In genomic region chr10:72260215-72260587, GRCh38 we compare ENCODE assay signal across 1 cellular context.
TF ChIP-seq lines count a peak whose summit lies in the region.

No MANE protein-coding gene starts in this region.

TF ChIP-seq in K562, 482 proteins besides CTCF, POLR2A, EP300 and RAD21 (continued from another document and continues in another):
- no peak for TF ChIP-seq HMGXB4 (CRISPR knock-in tag; IDR thresholded peaks at IDR 0.05)
- no peak for TF ChIP-seq JUND (IDR thresholded peaks at IDR 0.05; ENCODE audit: borderline replicate concordance, low read depth, low read length)
- no peak for TF ChIP-seq JUND (tag; IDR thresholded peaks at IDR 0.05; ENCODE audit: borderline replicate concordance, low read depth, low read length)
- no peak for TF ChIP-seq EGR1 (conservative IDR thresholded peaks at IDR 0.05)
- no peak for TF ChIP-seq ZNF586 (CRISPR knock-in tag; conservative IDR thresholded peaks at IDR 0.05)
- TF ChIP-seq MTA2 (IDR thresholded peaks at IDR 0.05; ENCODE audit: low read depth), result no peak
- TF ChIP-seq ZNF174 (CRISPR knock-in tag; IDR thresholded peaks at IDR 0.05), result no peak
- peak; percentile 19; the same call in 1 of the 2 replicates for TF ChIP-seq GATAD2A (IDR thresholded peaks at IDR 0.05)
- no peak for TF ChIP-seq ZNF282 (CRISPR knock-in tag; IDR thresholded peaks at IDR 0.05)
- TF ChIP-seq TSC22D4 (tag; IDR thresholded peaks at IDR 0.05), result no peak
- TF ChIP-seq SMAD3 (CRISPR knock-in tag; conservative IDR thresholded peaks at IDR 0.05), result no peak
- TF ChIP-seq HES1 (IDR thresholded peaks at IDR 0.05; ENCODE audit: low read depth), result no peak
- no peak for TF ChIP-seq BDP1 (IDR thresholded peaks at IDR 0.05; ENCODE audit: insufficient read depth, insufficient read length)
- TF ChIP-seq POLR3A (IDR thresholded peaks at IDR 0.05; ENCODE audit: borderline replicate concordance, extremely low read depth, insufficient read depth, insufficient read length), result no peak
- no peak for TF ChIP-seq MECOM (CRISPR knock-in tag; IDR thresholded peaks at IDR 0.05)
- no peak for TF ChIP-seq YBX1 (IDR thresholded peaks at IDR 0.05)
- no peak for TF ChIP-seq CC2D1A (IDR thresholded peaks at IDR 0.05)
- TF ChIP-seq ZNF639 (CRISPR knock-in tag; conservative IDR thresholded peaks at IDR 0.05 in 1 of 2, IDR thresholded peaks at IDR 0.05 in 1 of 2), result 0 out of 4 replicates have a peak, but pooled peaks of 1 of the 2 experiments have one; percentile 43
- no peak for TF ChIP-seq MYNN (IDR thresholded peaks at IDR 0.05)
- TF ChIP-seq MYNN (CRISPR knock-in tag; IDR thresholded peaks at IDR 0.05), result no peak
- TF ChIP-seq ETS1 (conservative IDR thresholded peaks at IDR 0.05; ENCODE audit: control insufficient read depth, low read depth, low read length), result no peak
- no peak for TF ChIP-seq EP400 (IDR thresholded peaks at IDR 0.05)
- TF ChIP-seq CBFB (CRISPR knock-in tag; IDR thresholded peaks at IDR 0.05), result 0 out of 2 replicates have a peak, but pooled peaks have one; percentile 8
- TF ChIP-seq E4F1 (CRISPR knock-in tag; IDR thresholded peaks at IDR 0.05; ENCODE audit: borderline replicate concordance), result peak; percentile 39; the same call in 1 of the 2 replicates
- no peak for TF ChIP-seq ZFPM2 (CRISPR knock-in tag; IDR thresholded peaks at IDR 0.05)
- no peak for TF ChIP-seq ZNF280B (CRISPR knock-in tag; IDR thresholded peaks at IDR 0.05)
- TF ChIP-seq MAFK (IDR thresholded peaks at IDR 0.05; ENCODE audit: low read length), result no peak
- no peak for TF ChIP-seq ESRRB (CRISPR knock-in tag; IDR thresholded peaks at IDR 0.05; ENCODE audit: borderline replicate concordance)
- no peak for TF ChIP-seq GTF2F1 (IDR thresholded peaks at IDR 0.05; ENCODE audit: low read depth, low read length)
- no peak for TF ChIP-seq CHD7 (IDR thresholded peaks at IDR 0.05; ENCODE audit: low read depth, low read length)
- TF ChIP-seq ZNF280A (IDR thresholded peaks at IDR 0.05; ENCODE audit: low read depth, partially characterized antibody), result no peak
- no peak for TF ChIP-seq HLTF (IDR thresholded peaks at IDR 0.05)
- TF ChIP-seq PATZ1 (CRISPR knock-in tag; IDR thresholded peaks at IDR 0.05; ENCODE audit: borderline replicate concordance), result no peak
